8 cellular contexts compared by ENCODE assay signal in the genomic region with DNA sequence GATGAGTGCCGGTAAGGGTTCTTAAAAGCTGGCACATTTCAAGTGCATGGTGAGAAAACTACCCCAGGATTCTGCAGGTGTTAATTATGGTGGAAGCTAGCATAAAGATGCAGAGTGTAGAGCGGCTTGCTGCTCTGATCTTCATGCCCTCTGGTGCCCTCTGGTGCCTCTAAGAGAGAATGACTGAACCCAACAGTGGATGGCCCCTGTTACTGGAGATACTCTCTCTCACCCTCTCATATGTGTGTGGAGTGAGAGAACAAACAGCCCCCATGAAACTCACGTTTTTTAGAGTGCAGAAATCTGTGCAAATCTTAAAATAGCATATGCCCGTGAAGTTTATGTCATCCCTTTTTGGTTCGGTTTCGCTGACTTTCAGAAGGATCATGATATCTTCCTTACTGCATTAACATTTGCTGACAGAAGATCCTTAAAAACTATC.
DNase-seq lines count a peak whose midpoint lies in the region; ATAC-seq, FAIRE-seq and TF ChIP-seq lines count a peak whose summit lies in the region.

No MANE protein-coding gene starts in this region.

- no peaks in the 10 kb centered on the region for H3K79me2 ChIP-seq in H1 (ENCODE audit: control insufficient read depth in 1 of 2, insufficient read depth in 2 of 2, low read length in 2 of 2)

- 38% methylated on average over 6 of the region's 6 CpGs; no CpG with 5 or more reads in 1 of the 2 experiments for WGBS in H1 (ENCODE audit: extremely low coverage in 1 of 2, insufficient coverage in 1 of 2, insufficient read length in 1 of 2, insufficient replicate concordance in 2 of 2, low coverage in 1 of 2, low lambda C conversion rate in 2 of 2, missing lambda C conversion rate in 1 of 2), 2 experiments

- H4K5ac ChIP-seq in H1 (ENCODE audit: insufficient read length, low read depth, low read length) = no peak overlapping the region

- H3K23ac ChIP-seq in H1 (ENCODE audit: insufficient read length) = no peak overlapping the region

- no peak overlapping the region for H4K8ac ChIP-seq in H1 (ENCODE audit: extremely low read depth, insufficient read depth, low read length)

- H2BK15ac ChIP-seq in H1 (ENCODE audit: low read length) = no peak overlapping the region

- DNase-seq in Caki2 (ENCODE audit: low read depth) (peak; percentile 59), NCI-H460 (ENCODE audit: extremely low read depth, low read depth) (peak; percentile 54), H1 (ENCODE audit: low read depth in 1 of 2, low spot score in 2 of 2) (peak; percentile 33 to 55), midbrain (lab: John Stamatoyannopoulos, UW) (peak; percentile 62)
- DNase-seq in activated CD4-positive, alpha-beta T cell treated with anti-CD3 and anti-CD28 coated beads, Interleukin-2, amount 10 ng/mL, durations not matched to agents 24 days and 14 days = peak; percentile 84
- DNase-seq in stimulated activated naive CD8-positive, alpha-beta T cell treated with anti-CD3 and anti-CD28 coated beads, Interleukin-15, Interleukin-2, amounts not matched to agents 100 U/mL and 50 U/mL, for 24 hours = peak; percentile 41

- POLR2A ChIA-PET in H1 (lab: Charles Lee; ENCODE audit: partially characterized antibody) = no interaction called here

- H3K56ac ChIP-seq in H1 (replicated peaks; ENCODE audit: insufficient read length, low read depth, low read length) = no peak overlapping the region

- TF ChIP-seq POLR2A in H1 (IDR thresholded peaks at IDR 0.05; ENCODE audit: control extremely low read depth in 1 of 2, low read depth in 2 of 2, low read length in 2 of 2) = no peak

- TF ChIP-seq CTCF in H1 (IDR thresholded peaks at IDR 0.05; ENCODE audit: control extremely low read depth in 1 of 3, insufficient read depth in 1 of 3, low read depth in 1 of 3, low read length in 3 of 3) = peak; percentile 62 to 85 (median 75)

- H3K4me3 ChIP-seq in H1 (ENCODE audit: extremely low read depth in 1 of 4, insufficient read depth in 2 of 4, low read depth in 3 of 4, low read length in 4 of 4) = no peak overlapping the region

- no peak overlapping the region for H2BK5ac ChIP-seq in H1 (ENCODE audit: low read depth, low read length)

- no peak overlapping the region for H3K4me2 ChIP-seq in H1 (ENCODE audit: insufficient read depth in 1 of 2, low read depth in 2 of 2, low read length in 2 of 2)

- no peaks in the 10 kb centered on the region for H3K27me3 ChIP-seq in H1 (replicated peaks in 1 of 4; ENCODE audit: control insufficient read depth in 3 of 4, extremely low read depth in 1 of 4, insufficient read depth in 3 of 4, low read length in 3 of 4)

- intact Hi-C loops in activated CD4-positive, alpha-beta T cell treated with anti-CD3 and anti-CD28 coated beads, Interleukin-2, amount 10 ng/mL, durations not matched to agents 24 days and 14 days (cut with micrococcal nuclease) = loop anchor here (1.0 to 2.0 kb wide), 2 partner anchors 373 to 759 kb away; no protein-coding TSS in a partner anchor

- H3K27me3 Mint-ChIP-seq in activated CD4-positive, alpha-beta T cell treated with anti-CD3 and anti-CD28 coated beads, Interleukin-2, amount 10 ng/mL, durations not matched to agents 24 days and 14 days = no peaks in the 10 kb centered on the region

- H3K4ac ChIP-seq in H1 (replicated peaks; ENCODE audit: insufficient read length, low read depth, low read length) = no peak overlapping the region

- CTCF ChIA-PET in H1 (lab: Charles Lee; ENCODE audit: partially characterized antibody) = interaction anchor here (0.6 to 4.3 kb wide), 28 partner anchors 8 to 489 kb away, joined by 3 to 24 read pairs (median 4); no protein-coding TSS in a partner anchor

- no peaks in the 10 kb centered on the region for H3K36me3 Mint-ChIP-seq in activated CD4-positive, alpha-beta T cell treated with anti-CD3 and anti-CD28 coated beads, Interleukin-2, amount 10 ng/mL, durations not matched to agents 24 days and 14 days (ENCODE audit: low read depth)

- H3K36me3 ChIP-seq in H1 (ENCODE audit: control insufficient read depth in 2 of 4, insufficient read depth in 4 of 4, low read length in 3 of 4) = no peaks in the 10 kb centered on the region

- no peak overlapping the region for H3K27ac ChIP-seq in H1 (ENCODE audit: low read depth, low read length)

- ATAC-seq in GM19452 (IDR thresholded peaks at IDR 0.05; ENCODE audit: unreplicated experiment) (peak; percentile 98), HG03442 (IDR thresholded peaks at IDR 0.05; ENCODE audit: unreplicated experiment) (peak; percentile 98)
- ATAC-seq in stimulated activated naive CD8-positive, alpha-beta T cell treated with anti-CD3 and anti-CD28 coated beads, Interleukin-15, Interleukin-2, amounts not matched to agents 100 U/mL and 50 U/mL, for 24 hours = peak; percentile 87

- no peak for TF ChIP-seq EP300 in H1 (IDR thresholded peaks at IDR 0.05; ENCODE audit: borderline replicate concordance in 1 of 2, low read depth in 2 of 2, low read length in 2 of 2)

- no peak overlapping the region for H4K91ac ChIP-seq in H1 (replicated peaks; ENCODE audit: insufficient read length, low read length)

- FAIRE-seq in H1 (lab: Jason Lieb, UNC) = peak; percentile 87

- H2BK120ac ChIP-seq in H1 (replicated peaks; ENCODE audit: low read depth, low read length) = no peak overlapping the region

- H3K4me3 Mint-ChIP-seq in activated CD4-positive, alpha-beta T cell treated with anti-CD3 and anti-CD28 coated beads, Interleukin-2, amount 10 ng/mL, durations not matched to agents 24 days and 14 days = no peak overlapping the region

- no peaks in the 10 kb centered on the region for H3K4me1 Mint-ChIP-seq in activated CD4-positive, alpha-beta T cell treated with anti-CD3 and anti-CD28 coated beads, Interleukin-2, amount 10 ng/mL, durations not matched to agents 24 days and 14 days

- H3K18ac ChIP-seq in H1 (ENCODE audit: extremely low read depth, low read length) = no peak overlapping the region

- no peaks in the 10 kb centered on the region for H3K79me1 ChIP-seq in H1 (ENCODE audit: low read depth, low read length)

- H3K4me1 ChIP-seq in H1 (replicated peaks in 1 of 4; ENCODE audit: control insufficient read depth in 3 of 4, insufficient read depth in 4 of 4, low read length in 3 of 4) = no peaks in the 10 kb centered on the region; a peak in 2 of 7 replicates

- H3K9me3 Mint-ChIP-seq in activated CD4-positive, alpha-beta T cell treated with anti-CD3 and anti-CD28 coated beads, Interleukin-2, amount 10 ng/mL, durations not matched to agents 24 days and 14 days = no peaks in the 10 kb centered on the region

- 0 out of 2 replicates have a peak overlapping the region, but pooled peaks have one; percentile 5 for H2BK20ac ChIP-seq in H1 (ENCODE audit: low read length)

- H3K14ac ChIP-seq in H1 (ENCODE audit: insufficient read length) = no peak overlapping the region

- H3K27ac Mint-ChIP-seq in activated CD4-positive, alpha-beta T cell treated with anti-CD3 and anti-CD28 coated beads, Interleukin-2, amount 10 ng/mL, durations not matched to agents 24 days and 14 days = no peak overlapping the region

- H2BK12ac ChIP-seq in H1 (ENCODE audit: low read depth, low read length) = no peak overlapping the region

- peak overlapping the region; percentile 74 for H2AFZ ChIP-seq in H1 (ENCODE audit: low read length)

- no peaks in the 10 kb centered on the region for H3K23me2 ChIP-seq in H1 (ENCODE audit: low read depth, low read length)

- H4K20me1 ChIP-seq in H1 (replicated peaks in 1 of 2; ENCODE audit: control insufficient read depth in 1 of 2, insufficient read depth in 2 of 2, low read length in 2 of 2) = no peaks in the 10 kb centered on the region

- no peak overlapping the region for H2AK5ac ChIP-seq in H1 (ENCODE audit: low read depth, low read length)

- no peak overlapping the region for H3K9ac ChIP-seq in H1 (replicated peaks in 1 of 4; ENCODE audit: extremely low read depth in 1 of 4, low read depth in 3 of 4, low read length in 3 of 4)

- no peaks in the 10 kb centered on the region for H3K9me3 ChIP-seq in H1 (ENCODE audit: insufficient read depth in 2 of 2, low read depth in 1 of 2, low read length in 1 of 2)

- peak; percentile 89 to 90 for TF ChIP-seq RAD21 in H1 (IDR thresholded peaks at IDR 0.05 in 1 of 2, conservative IDR thresholded peaks at IDR 0.05 in 1 of 2; ENCODE audit: low read depth in 2 of 2, low read length in 2 of 2)

- in situ Hi-C loops in Caki2 (cut with HindIII; ENCODE audit: low pct_unique_long_range_greater_than_20kb, low sequenced_read_pairs) = no loop called here

TF ChIP-seq in H1, 55 proteins besides CTCF, POLR2A, EP300 and RAD21:
- TF ChIP-seq POU5F1 (IDR thresholded peaks at IDR 0.05; ENCODE audit: low read depth, low read length) (no peak), RFX5 (IDR thresholded peaks at IDR 0.05; ENCODE audit: borderline replicate concordance, low read depth, low read length) (no peak), RBBP5 (IDR thresholded peaks at IDR 0.05; ENCODE audit: borderline replicate concordance, low read depth, low read length) (no peak), CBX5 (IDR thresholded peaks at IDR 0.05; ENCODE audit: low read depth, low read length) (no peak), GABPA (IDR thresholded peaks at IDR 0.05; ENCODE audit: borderline replicate concordance, insufficient read depth, low read length) (no peak), CBX8 (IDR thresholded peaks at IDR 0.05; ENCODE audit: borderline replicate concordance, low read depth, low read length) (no peak), HDAC6 (IDR thresholded peaks at IDR 0.05; ENCODE audit: low read depth, low read length) (no peak)
TF ChIP-seq in H1: peak in this region for 0.
